Comparison of ENCODE assay signal across 8 cellular contexts in the genomic region with DNA sequence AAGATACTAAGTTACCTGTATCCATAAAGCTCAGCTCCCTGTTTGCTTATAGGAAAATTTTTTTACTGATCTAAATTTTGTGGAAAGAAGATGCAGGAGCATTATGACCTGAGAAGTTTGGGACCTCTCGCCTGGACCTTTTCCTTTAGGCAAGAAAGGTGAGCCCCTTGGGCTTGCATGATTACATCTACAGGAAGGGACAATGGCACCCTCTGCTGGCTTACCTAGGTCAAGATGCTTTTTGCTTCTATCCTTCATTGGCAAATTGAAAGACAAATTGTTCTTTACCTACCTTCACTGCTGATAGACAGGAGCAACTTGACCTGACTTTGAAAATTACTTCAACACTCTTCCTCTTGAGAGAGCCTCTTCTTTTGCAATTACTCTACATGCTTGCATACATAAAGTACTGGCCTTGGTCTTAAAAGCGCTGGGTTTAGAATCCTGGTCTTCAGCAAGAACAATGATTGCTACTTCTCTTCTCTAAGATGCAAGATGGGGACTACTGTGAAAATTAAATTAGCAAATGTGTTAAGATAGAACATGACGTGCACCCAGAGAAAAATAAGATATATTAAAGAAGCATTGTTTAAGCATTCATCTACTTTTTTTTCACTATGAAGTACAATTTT.
DNase-seq lines count a peak whose midpoint lies in the region; ATAC-seq and TF ChIP-seq lines count a peak whose summit lies in the region.

No MANE protein-coding gene starts in this region.

- intact Hi-C loops in Right ventricle myocardium superior (cut with DNase I), result loop anchor here (5.0 kb wide), 1 partner anchor 454 kb away; no protein-coding TSS in a partner anchor
- intact Hi-C loops in vagina (cut with DNase I), result no loop called here

- peak in 1 of 2 donors; percentile 71 for TF ChIP-seq CTCF in right atrium auricular region (IDR thresholded peaks at IDR 0.05)
- peak; percentile 82 for TF ChIP-seq CTCF in LNCaP clone FGC (IDR thresholded peaks at IDR 0.05; ENCODE audit: control insufficient read depth, extremely low read depth, insufficient read depth)
- TF ChIP-seq CTCF in WERI-Rb-1 (IDR thresholded peaks at IDR 0.05; ENCODE audit: low read depth, low read length), result peak; percentile 88
- peak in 2 of 3 experiments; percentile 44 to 62 for TF ChIP-seq CTCF in vagina (IDR thresholded peaks at IDR 0.05)

- H3K9me3 ChIP-seq in right atrium auricular region, result no peaks in the 10 kb centered on the region
- H3K9me3 ChIP-seq in WERI-Rb-1 (ENCODE audit: severe bottlenecking), result no peaks in the 10 kb centered on the region
- no peaks in the 10 kb centered on the region for H3K9me3 ChIP-seq in vagina

- no peak for DNase-seq in Right ventricle myocardium superior
- no peak for DNase-seq in right atrium auricular region (ENCODE audit: low spot score)
- DNase-seq in LNCaP clone FGC (ENCODE audit: low read depth), result peak; percentile 25
- DNase-seq in WERI-Rb-1, result peak; percentile 61
- peak; percentile 65 for DNase-seq in iPS-NIHi7 (ENCODE audit: extremely low spot score)
- no peak for DNase-seq in vagina (ENCODE audit: extremely low spot score in 2 of 2)
- DNase-seq in activated T-cell treated with anti-CD3 and anti-CD28 coated beads, Interleukin-2, amount 50 U/mL, for 48 hours, result no peak
- DNase-seq in putamen (ENCODE audit: low spot score), result no peak

- no peak for TF ChIP-seq POLR2A in vagina (IDR thresholded peaks at IDR 0.05)

- H3K4me1 ChIP-seq in right atrium auricular region, result peaks cover 0 to 5% of the 10 kb centered on the region in 2 donors
- peaks cover 26% of the 10 kb centered on the region for H3K4me1 ChIP-seq in vagina

- ATAC-seq in Right ventricle myocardium superior (ENCODE audit: poor library complexity), result peak; percentile 59

- H3K4me3 ChIP-seq in right atrium auricular region (no peak overlapping the region), LNCaP clone FGC (ENCODE audit: low read depth, low read length) (no peak overlapping the region), WERI-Rb-1 (ENCODE audit: low read depth, low read length) (no peak overlapping the region), vagina (no peak overlapping the region)

- no peak overlapping the region for H3K27ac ChIP-seq in right atrium auricular region
- no peak overlapping the region for H3K27ac ChIP-seq in WERI-Rb-1
- peak overlapping the region; percentile 15 for H3K27ac ChIP-seq in vagina

- H3K27me3 ChIP-seq in right atrium auricular region, result no peaks in the 10 kb centered on the region
- no peaks in the 10 kb centered on the region for H3K27me3 ChIP-seq in WERI-Rb-1 (ENCODE audit: insufficient read depth, low read depth, severe bottlenecking)
- no peaks in the 10 kb centered on the region for H3K27me3 ChIP-seq in vagina

- H3K36me3 ChIP-seq in right atrium auricular region, result no peaks in the 10 kb centered on the region
- no peaks in the 10 kb centered on the region for H3K36me3 ChIP-seq in WERI-Rb-1
- no peaks in the 10 kb centered on the region for H3K36me3 ChIP-seq in vagina

Comparison
In these comparisons a context has a peak if more than half of its experiments do, and no peak if none do; other contexts are left out.
1. DNase-seq: peak in LNCaP clone FGC (single experiment), WERI-Rb-1 (single experiment) and iPS-NIHi7 (single experiment); none in Right ventricle myocardium superior (single experiment), right atrium auricular region (single experiment), vagina (0 of 2), activated T-cell treated with anti-CD3 and anti-CD28 coated beads, Interleukin-2, amount 50 U/mL, for 48 hours (0 of 2) and putamen (single experiment).